1 cellular context compared by ENCODE assay signal in genomic region chr1:65277605-65278343, GRCh38.
TF ChIP-seq lines count a peak whose summit lies in the region.

No MANE protein-coding gene starts in this region.

TF ChIP-seq in K562, 482 proteins besides CTCF, POLR2A, EP300 and RAD21 (continues in another document):
- no peak for TF ChIP-seq MBD1 (CRISPR knock-in tag; IDR thresholded peaks at IDR 0.05)
- no peak for TF ChIP-seq KAT7 (CRISPR knock-in tag; IDR thresholded peaks at IDR 0.05; ENCODE audit: borderline replicate concordance)
- no peak for TF ChIP-seq ERF (CRISPR knock-in tag; IDR thresholded peaks at IDR 0.05)
- peak; percentile 18; the same call in 1 of the 2 replicates for TF ChIP-seq ZBTB17 (CRISPR knock-in tag; IDR thresholded peaks at IDR 0.05)
- TF ChIP-seq HMBOX1 (IDR thresholded peaks at IDR 0.05): peak; percentile 78; the same call in 1 of the 2 replicates
- peak; percentile 83 for TF ChIP-seq TAL1 (IDR thresholded peaks at IDR 0.05)
- TF ChIP-seq PHF20 (IDR thresholded peaks at IDR 0.05; ENCODE audit: partially characterized antibody): no peak
- TF ChIP-seq SNAPC5 (CRISPR knock-in tag; IDR thresholded peaks at IDR 0.05): no peak
- no peak for TF ChIP-seq SIX5 (IDR thresholded peaks at IDR 0.05; ENCODE audit: borderline replicate concordance in 1 of 2, insufficient read depth in 1 of 2, low read depth in 1 of 2, low read length in 2 of 2)
- no peak for TF ChIP-seq NR2C2 (CRISPR knock-in tag; IDR thresholded peaks at IDR 0.05)
- TF ChIP-seq NR2C2 (tag; IDR thresholded peaks at IDR 0.05): no peak
- no peak for TF ChIP-seq PATZ1 (CRISPR knock-in tag; IDR thresholded peaks at IDR 0.05; ENCODE audit: borderline replicate concordance)
- no peak for TF ChIP-seq SP2 (IDR thresholded peaks at IDR 0.05; ENCODE audit: extremely low read depth, low read depth, low read length, poor library complexity, severe bottlenecking)
- no peak for TF ChIP-seq BMI1 (IDR thresholded peaks at IDR 0.05; ENCODE audit: low read length)
- TF ChIP-seq FIP1L1 (IDR thresholded peaks at IDR 0.05; ENCODE audit: low read depth, low read length, poor library complexity, severe bottlenecking): no peak
- no peak for TF ChIP-seq HCFC1 (IDR thresholded peaks at IDR 0.05; ENCODE audit: low read depth, low read length)
- TF ChIP-seq PTRF (tag; IDR thresholded peaks at IDR 0.05): no peak
- peak; percentile 28; the same call in 1 of the 2 replicates for TF ChIP-seq LEF1 (IDR thresholded peaks at IDR 0.05)
- TF ChIP-seq ZBTB34 (CRISPR knock-in tag; IDR thresholded peaks at IDR 0.05): no peak
- TF ChIP-seq BCL6 (CRISPR knock-in tag; IDR thresholded peaks at IDR 0.05): no peak
- no peak for TF ChIP-seq SAFB (IDR thresholded peaks at IDR 0.05; ENCODE audit: borderline replicate concordance, low read depth, low read length)
- TF ChIP-seq PML (IDR thresholded peaks at IDR 0.05; ENCODE audit: low read length): 0 out of 2 replicates have a peak, but pooled peaks have one; percentile 58
- peak; percentile 80; the same call in 1 of the 2 replicates for TF ChIP-seq HDAC2 (IDR thresholded peaks at IDR 0.05)
- no peak for TF ChIP-seq ZFX (CRISPR knock-in tag; IDR thresholded peaks at IDR 0.05)
- no peak for TF ChIP-seq ZBTB8A (IDR thresholded peaks at IDR 0.05; ENCODE audit: partially characterized antibody)
- TF ChIP-seq ZNF140 (CRISPR knock-in tag; IDR thresholded peaks at IDR 0.05): no peak
- no peak for TF ChIP-seq HNRNPH1 (optimal IDR thresholded peaks at IDR 0.05; ENCODE audit: low read depth, low read length)
- TF ChIP-seq ZNF407 (IDR thresholded peaks at IDR 0.05; ENCODE audit: low read depth): no peak
- TF ChIP-seq E2F5 (CRISPR knock-in tag; IDR thresholded peaks at IDR 0.05): no peak
- peak; percentile 52; the same call in 1 of the 2 replicates for TF ChIP-seq MTA1 (IDR thresholded peaks at IDR 0.05; ENCODE audit: borderline replicate concordance)
- TF ChIP-seq ARNT (IDR thresholded peaks at IDR 0.05): no peak
- TF ChIP-seq CREB3 (tag; conservative IDR thresholded peaks at IDR 0.05; ENCODE audit: low read depth): peak; percentile 60; the same call in 1 of the 2 replicates
- TF ChIP-seq ZNF586 (CRISPR knock-in tag; conservative IDR thresholded peaks at IDR 0.05): no peak
- TF ChIP-seq CEBPB (tag; IDR thresholded peaks at IDR 0.05): peak; percentile 29; the same call in 1 of the 2 replicates
- peak; percentile 71; the same call in 1 of the 2 replicates for TF ChIP-seq ATF3 (IDR thresholded peaks at IDR 0.05)
- no peak for TF ChIP-seq ATF3 (CRISPR knock-in tag; conservative IDR thresholded peaks at IDR 0.05)
- TF ChIP-seq ZEB2 (IDR thresholded peaks at IDR 0.05): peak; percentile 93
- TF ChIP-seq POLR3G (IDR thresholded peaks at IDR 0.05; ENCODE audit: extremely low read depth, insufficient read length, insufficient replicate concordance): no peak
- 0 out of 4 replicates have a peak, but pooled peaks of 1 of the 2 experiments have one; percentile 5 for TF ChIP-seq ETV6 (IDR thresholded peaks at IDR 0.05; ENCODE audit: borderline replicate concordance in 1 of 2, low read depth in 2 of 2, low read length in 1 of 2)
- TF ChIP-seq ETV6 (CRISPR knock-in tag; IDR thresholded peaks at IDR 0.05; ENCODE audit: borderline replicate concordance): no peak
- TF ChIP-seq VEZF1 (CRISPR knock-in tag; IDR thresholded peaks at IDR 0.05): 0 out of 2 replicates have a peak, but pooled peaks have one; percentile 21
- TF ChIP-seq NFIC (IDR thresholded peaks at IDR 0.05): peak; percentile 67
- TF ChIP-seq MTF1 (CRISPR knock-in tag; IDR thresholded peaks at IDR 0.05; ENCODE audit: borderline replicate concordance): no peak
- TF ChIP-seq RFX7 (CRISPR knock-in tag; IDR thresholded peaks at IDR 0.05): no peak
- TF ChIP-seq ARHGAP35 (IDR thresholded peaks at IDR 0.05; ENCODE audit: partially characterized antibody): no peak
- TF ChIP-seq EZH2 (IDR thresholded peaks at IDR 0.05; ENCODE audit: borderline replicate concordance, low read depth, low read length): no peak
- TF ChIP-seq ZNF311 (CRISPR knock-in tag; IDR thresholded peaks at IDR 0.05): 0 out of 2 replicates have a peak, but pooled peaks have one; percentile 47
- no peak for TF ChIP-seq KDM2B (CRISPR knock-in tag; IDR thresholded peaks at IDR 0.05)
- TF ChIP-seq CBFA2T2 (conservative IDR thresholded peaks at IDR 0.05): peak; percentile 87
- peak; percentile 60 for TF ChIP-seq NBN (IDR thresholded peaks at IDR 0.05; ENCODE audit: low read depth)
